ENCODE assay signal across 8 cellular contexts in the genomic region with DNA sequence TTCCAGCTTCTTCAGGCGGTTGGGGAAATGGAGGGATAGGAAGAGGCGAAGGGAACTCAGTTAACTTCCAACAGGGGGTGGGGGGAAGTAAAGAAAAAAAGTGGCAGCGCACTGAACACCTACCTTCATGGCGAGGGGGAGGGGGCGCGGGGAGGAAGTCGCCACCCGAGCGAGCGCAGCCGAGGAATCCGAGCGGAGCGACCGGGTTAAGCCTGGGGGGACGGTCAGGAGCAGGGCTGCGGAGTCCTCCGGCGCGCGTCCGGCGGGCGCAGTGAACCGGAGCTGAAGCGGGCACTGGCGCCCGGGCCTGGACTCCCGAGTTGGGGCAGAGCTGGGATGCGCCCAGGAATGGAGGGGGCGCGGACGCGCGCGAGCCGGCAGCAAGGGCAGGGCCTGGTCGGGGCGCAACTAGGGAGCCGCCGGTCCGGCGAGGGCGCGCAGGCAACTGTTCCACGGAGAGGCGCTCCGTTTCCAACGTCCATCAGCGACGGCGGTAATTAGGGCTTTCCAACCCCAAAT. TPM values are rescaled to one million over a fixed set of nuclear protein-coding genes. Genes with fewer than 3 reads are reported as not detected.
DNase-seq lines count a peak whose midpoint lies in the region; ATAC-seq, FAIRE-seq and TF ChIP-seq lines count a peak whose summit lies in the region.

Gene WNT5A (minus strand): TSS at position 450 of the 519 bp plus-strand sequence. CDS start 321 bp downstream, at position 129.

- peaks cover 39% of the 10 kb centered on the region for H3K4me1 ChIP-seq in PC-3 (ENCODE audit: insufficient read depth, low read length)
- H3K4me1 ChIP-seq in endothelial cell of umbilical vein (ENCODE audit: control insufficient read depth, extremely low read depth, insufficient read depth, low read length), result peaks cover 14% of the 10 kb centered on the region

- no peak for TF ChIP-seq POLR2A in endothelial cell of umbilical vein (IDR thresholded peaks at IDR 0.05; ENCODE audit: low read depth, low read length)

- H3K4me2 ChIP-seq in PC-3 (ENCODE audit: low read length) (peak within 1 kb of the TSS; percentile 93), endothelial cell of umbilical vein (ENCODE audit: insufficient read depth, low read length) (peak within 1 kb of the TSS; percentile 88)

- H2AFZ ChIP-seq in PC-3 (ENCODE audit: low read length) (peak within 1 kb of the TSS; percentile 92), endothelial cell of umbilical vein (ENCODE audit: low read depth, low read length) (peak within 1 kb of the TSS; percentile 86)

- no TSS peak for BruUV-seq in PC-3 (replicated peaks; lab: Mats Ljungman, UMichigan)
- no TSS peak for BruUV-seq in endothelial cell of umbilical vein (replicated peaks; lab: Mats Ljungman, UMichigan)

- peak within 1 kb of the TSS; percentile 84 for H3K27ac ChIP-seq in PC-3 (ENCODE audit: low read length)
- no peak within 1 kb of the TSS for H3K27ac ChIP-seq in endothelial cell of umbilical vein (ENCODE audit: insufficient read depth, low read depth, low read length)

- POLR2A ChIA-PET in PC-3 (lab: Charles Lee; ENCODE audit: unreplicated experiment), result interaction anchor here (0.7 kb wide), 1 partner anchor 309 kb away, joined by 3 read pairs; no protein-coding TSS in a partner anchor
- POLR2A ChIA-PET in endothelial cell of umbilical vein (lab: Charles Lee), result no interaction called here

- no peaks in the 10 kb centered on the region for H3K9me2 ChIP-seq in PC-3 (replicated peaks; ENCODE audit: low read length)

- CTCF ChIA-PET in PC-3 (lab: Charles Lee) (no interaction called here), endothelial cell of umbilical vein (lab: Charles Lee) (interaction anchor here (0.8 to 5.8 kb wide), 8 partner anchors 235 to 1548 kb away, joined by 3 to 98 read pairs (median 4); no protein-coding TSS in a partner anchor)

- ATAC-seq in PC-3, result peak; percentile 8
- no peak for ATAC-seq in HG03521 (IDR thresholded peaks at IDR 0.05; ENCODE audit: unreplicated experiment)

- FAIRE-seq in endothelial cell of umbilical vein (lab: Jason Lieb, UNC), result no peak

- peaks cover 4% of the 10 kb centered on the region for H3F3A ChIP-seq in PC-3 (ENCODE audit: low read length, unreplicated experiment)

- no peaks in the 10 kb centered on the region for H3K36me3 ChIP-seq in PC-3 (ENCODE audit: low read depth, low read length)
- H3K36me3 ChIP-seq in endothelial cell of umbilical vein (ENCODE audit: control insufficient read depth in 2 of 2, extremely low read depth in 1 of 2, insufficient read depth in 2 of 2, low read length in 2 of 2), result no peaks in the 10 kb centered on the region

- intact Hi-C loops in PC-3 (cut with micrococcal nuclease) (loop anchor here (1.0 to 5.0 kb wide), 8 partner anchors 25 to 764 kb away; no protein-coding TSS in a partner anchor), endothelial cell of umbilical vein (cut with micrococcal nuclease) (loop anchor here (5.0 kb wide), 3 partner anchors 115 to 645 kb away; no protein-coding TSS in a partner anchor)

- H3K79me2 ChIP-seq in PC-3 (ENCODE audit: low read length), result peaks cover 30% of the 10 kb centered on the region
- H3K79me2 ChIP-seq in endothelial cell of umbilical vein (ENCODE audit: control insufficient read depth, insufficient read depth, low read length), result no peaks in the 10 kb centered on the region

- H3K9me3 ChIP-seq in PC-3 (ENCODE audit: low read length), result no peaks in the 10 kb centered on the region
- no peaks in the 10 kb centered on the region for H3K9me3 ChIP-seq in endothelial cell of umbilical vein (replicated peaks; ENCODE audit: control insufficient read depth, insufficient read depth, low read length)

- H3K27me3 ChIP-seq in PC-3 (ENCODE audit: low read length) (no peaks in the 10 kb centered on the region), endothelial cell of umbilical vein (ENCODE audit: control insufficient read depth in 2 of 2, insufficient read depth in 2 of 2, low read length in 2 of 2) (peaks cover 80 to 89% of the 10 kb centered on the region in 2 experiments)

- dilution Hi-C loops in endothelial cell of umbilical vein (cut with MboI; ENCODE audit: extremely low pct_ligation_motif_present, low sequenced_read_pairs), result no loop called here

- H3K9me1 ChIP-seq in endothelial cell of umbilical vein (replicated peaks; ENCODE audit: control insufficient read depth, extremely low read depth, insufficient read depth, low read length), result no peaks in the 10 kb centered on the region

- DNase-seq in GM12865 (ENCODE audit: low read depth) (peak; percentile 27), PC-3 (peak; percentile 56), endothelial cell of umbilical vein (ENCODE audit: low read depth, low spot score) (peak; percentile 23), mucosa of gallbladder (ENCODE audit: low spot score) (no peak), SIG-M5 (lab: John Stamatoyannopoulos, UW) (no peak), NCI-H524 treated with DMSO at 0.1 percent for 48 hours (lab: John Stamatoyannopoulos, UW) (no peak), SKM-1 treated with dmso at 0.1 percent for 144 hours (lab: John Stamatoyannopoulos, UW; ENCODE audit: unreplicated experiment) (no peak)

- peak within 1 kb of the TSS; percentile 60 for H3K4me3 ChIP-seq in GM12865 (ENCODE audit: low read depth, low read length)
- peak within 1 kb of the TSS; percentile 90 for H3K4me3 ChIP-seq in PC-3 (ENCODE audit: low read length)
- H3K4me3 ChIP-seq in endothelial cell of umbilical vein (replicated peaks in 1 of 3; ENCODE audit: insufficient read depth in 1 of 3, low read depth in 1 of 3, low read length in 3 of 3), result peak within 1 kb of the TSS; percentile 57 to 71 (median 67)

- H4K20me1 ChIP-seq in PC-3 (ENCODE audit: low read length), result no peaks in the 10 kb centered on the region
- no peaks in the 10 kb centered on the region for H4K20me1 ChIP-seq in endothelial cell of umbilical vein (replicated peaks; ENCODE audit: control insufficient read depth, extremely low read depth, insufficient read depth, low read length)

- TF ChIP-seq CTCF in GM12865 (IDR thresholded peaks at IDR 0.05; ENCODE audit: insufficient read depth, low read depth, low read length, missing control alignments) (no peak), PC-3 (conservative IDR thresholded peaks at IDR 0.05; ENCODE audit: low read depth, low read length) (no peak), endothelial cell of umbilical vein (IDR thresholded peaks at IDR 0.05; ENCODE audit: extremely low read depth in 1 of 2, insufficient read depth in 1 of 2, low read depth in 1 of 2, low read length in 2 of 2) (no peak)

- H3K9ac ChIP-seq in PC-3 (ENCODE audit: low read length) (peak within 1 kb of the TSS; percentile 73), endothelial cell of umbilical vein (replicated peaks; ENCODE audit: extremely low read depth, insufficient read depth, low read length) (no peak within 1 kb of the TSS)

TF ChIP-seq in endothelial cell of umbilical vein, 7 proteins besides CTCF, POLR2A, EP300 and RAD21:
- TF ChIP-seq EZH2 (IDR thresholded peaks at IDR 0.05; ENCODE audit: borderline replicate concordance, low read depth, low read length, severe bottlenecking) (peak; percentile 64), POLR2AphosphoS5 (IDR thresholded peaks at IDR 0.05; ENCODE audit: insufficient read depth, low read depth, low read length) (no peak)

RNA-seq across cellular contexts. Expression of gene WNT5A, which starts in this region (rescaled TPM):
- 21.8 and 28.5 TPM in 2 replicates for total RNA-seq in PC-3 (2014; rRNA removed)
- total RNA-seq in endothelial cell of umbilical vein, result 0.25 and 0.33 TPM in 2 replicates
- 0.08 and 0.16 TPM in 2 replicates for polyA plus RNA-seq in endothelial cell of umbilical vein
- polyA plus RNA-seq in endothelial cell of umbilical vein (2011; cell fraction: cytosol; rRNA removed), result 0.04 and 0.06 TPM in 2 replicates
- polyA plus RNA-seq in endothelial cell of umbilical vein (2011; cell fraction: nucleus; rRNA removed), result 0.11 and 0.20 TPM in 2 replicates
- 0.12 TPM in 2 replicates for polyA plus RNA-seq in endothelial cell of umbilical vein (2012)
- 0.07 and 0.89 TPM in 2 replicates for polyA minus RNA-seq in endothelial cell of umbilical vein
- 30.3 TPM for polyA minus RNA-seq in endothelial cell of umbilical vein (2011; cell fraction: cytosol; rRNA and poly(A)+ RNA removed)
- polyA minus RNA-seq in endothelial cell of umbilical vein (2011; cell fraction: nucleus; rRNA and poly(A)+ RNA removed), result 0.29 and 0.72 TPM in 2 replicates
- total RNA-seq in mucosa of gallbladder, result 13.7 TPM

Comparison
In these comparisons a context has a peak if more than half of its experiments do, and no peak if none do; other contexts are left out.
1. RNA of gene WNT5A (total RNA-seq): 21.8 to 28.5 TPM in PC-3 and 13.7 TPM in mucosa of gallbladder (single experiment); 0.25 to 0.33 TPM in endothelial cell of umbilical vein; every median in the first group is over 10 times any median in the second.
2. DNase-seq: peak in GM12865 (single experiment), PC-3 (single experiment) and endothelial cell of umbilical vein (single experiment); none in mucosa of gallbladder (single experiment), SIG-M5 (single experiment), NCI-H524 treated with DMSO at 0.1 percent for 48 hours (single experiment) and SKM-1 treated with dmso at 0.1 percent for 144 hours (single experiment).
3. Peak in every context shown above with its lines, with median percentiles within 50 percentile points of each other: H3K4me3 ChIP-seq.